1 cellular context compared by ENCODE assay signal in the genomic region with DNA sequence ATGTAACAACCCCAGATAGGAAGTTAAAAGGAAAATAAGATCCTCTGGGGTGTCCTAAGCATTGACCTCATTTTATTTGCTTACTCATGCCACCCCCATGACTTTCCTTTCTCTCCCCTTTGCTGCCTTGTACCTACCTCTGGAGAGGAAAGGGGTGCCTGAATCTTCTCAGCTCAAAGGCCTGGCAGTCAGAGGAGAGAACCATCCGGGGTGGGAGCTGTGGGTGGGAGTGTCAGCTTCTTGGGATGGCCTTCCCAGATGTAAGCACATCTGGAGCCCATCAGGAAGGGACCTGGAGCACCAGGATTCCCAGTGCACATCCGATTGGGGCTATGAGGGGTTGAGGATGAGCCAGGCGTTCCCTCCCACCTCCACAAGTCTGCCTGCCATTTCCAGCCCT.
TF ChIP-seq lines count a peak whose summit lies in the region.

No MANE protein-coding gene starts in this region.

TF ChIP-seq in IMR-90, 13 proteins besides CTCF, POLR2A, EP300 and RAD21:
- TF ChIP-seq NFE2L2 (IDR thresholded peaks at IDR 0.05; ENCODE audit: low read depth, low read length) (peak; percentile 37; the same call in 1 of the 2 replicates), CEBPB (IDR thresholded peaks at IDR 0.05; ENCODE audit: low read depth, low read length) (no peak)
